ENCODE assay signal across 1 cellular context in genomic region chr11:69080361-69080973, GRCh38.
TF ChIP-seq lines count a peak whose summit lies in the region.

No MANE protein-coding gene starts in this region.

TF ChIP-seq in Ishikawa, 13 proteins besides CTCF, POLR2A, EP300 and RAD21 (continued from another document):
- TF ChIP-seq, protein P1, sequence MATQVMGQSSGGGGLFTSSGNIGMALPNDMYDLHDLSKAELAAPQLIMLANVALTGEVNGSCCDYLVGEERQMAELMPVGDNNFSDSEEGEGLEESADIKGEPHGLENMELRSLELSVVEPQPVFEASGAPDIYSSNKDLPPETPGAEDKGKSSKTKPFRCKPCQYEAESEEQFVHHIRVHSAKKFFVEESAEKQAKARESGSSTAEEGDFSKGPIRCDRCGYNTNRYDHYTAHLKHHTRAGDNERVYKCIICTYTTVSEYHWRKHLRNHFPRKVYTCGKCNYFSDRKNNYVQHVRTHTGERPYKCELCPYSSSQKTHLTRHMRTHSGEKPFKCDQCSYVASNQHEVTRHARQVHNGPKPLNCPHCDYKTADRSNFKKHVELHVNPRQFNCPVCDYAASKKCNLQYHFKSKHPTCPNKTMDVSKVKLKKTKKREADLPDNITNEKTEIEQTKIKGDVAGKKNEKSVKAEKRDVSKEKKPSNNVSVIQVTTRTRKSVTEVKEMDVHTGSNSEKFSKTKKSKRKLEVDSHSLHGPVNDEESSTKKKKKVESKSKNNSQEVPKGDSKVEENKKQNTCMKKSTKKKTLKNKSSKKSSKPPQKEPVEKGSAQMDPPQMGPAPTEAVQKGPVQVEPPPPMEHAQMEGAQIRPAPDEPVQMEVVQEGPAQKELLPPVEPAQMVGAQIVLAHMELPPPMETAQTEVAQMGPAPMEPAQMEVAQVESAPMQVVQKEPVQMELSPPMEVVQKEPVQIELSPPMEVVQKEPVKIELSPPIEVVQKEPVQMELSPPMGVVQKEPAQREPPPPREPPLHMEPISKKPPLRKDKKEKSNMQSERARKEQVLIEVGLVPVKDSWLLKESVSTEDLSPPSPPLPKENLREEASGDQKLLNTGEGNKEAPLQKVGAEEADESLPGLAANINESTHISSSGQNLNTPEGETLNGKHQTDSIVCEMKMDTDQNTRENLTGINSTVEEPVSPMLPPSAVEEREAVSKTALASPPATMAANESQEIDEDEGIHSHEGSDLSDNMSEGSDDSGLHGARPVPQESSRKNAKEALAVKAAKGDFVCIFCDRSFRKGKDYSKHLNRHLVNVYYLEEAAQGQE (IDR thresholded peaks at IDR 0.05; ENCODE audit: low read depth): no peak
- TF ChIP-seq TAF1 (IDR thresholded peaks at IDR 0.05; ENCODE audit: low read depth): no peak
- TF ChIP-seq CEBPB (IDR thresholded peaks at IDR 0.05): no peak
- no peak for TF ChIP-seq FOXM1 (IDR thresholded peaks at IDR 0.05; ENCODE audit: borderline replicate concordance, low read depth)
- TF ChIP-seq MAX (IDR thresholded peaks at IDR 0.05): peak; percentile 54; the same call in 1 of the 2 replicates
- no peak for TF ChIP-seq CREB1 (IDR thresholded peaks at IDR 0.05; ENCODE audit: low read depth)
